8 cellular contexts compared by ENCODE assay signal in genomic region chr12:116559080-116559329, GRCh38. TPM values are rescaled to one million over a fixed set of nuclear protein-coding genes. Genes with fewer than 3 reads are reported as not detected.
DNase-seq lines count a peak whose midpoint lies in the region; ATAC-seq, FAIRE-seq and TF ChIP-seq lines count a peak whose summit lies in the region.

No MANE protein-coding gene starts in this region.

- no peaks in the 10 kb centered on the region for H3K9me3 ChIP-seq in skeletal muscle satellite cell (replicated peaks; ENCODE audit: low read length)

- TF ChIP-seq POLR2A in GM12891 (IDR thresholded peaks at IDR 0.05; ENCODE audit: low read depth, low read length), result no peak

- H3K27ac ChIP-seq in caudate nucleus (ENCODE audit: low read depth, low read length), result peak overlapping the region; percentile 19
- H3K27ac ChIP-seq in brain microvascular endothelial cell, result no peak overlapping the region

- H3K27me3 ChIP-seq in skeletal muscle satellite cell (ENCODE audit: control insufficient read depth, insufficient read depth, low read length), result no peaks in the 10 kb centered on the region
- no peaks in the 10 kb centered on the region for H3K27me3 ChIP-seq in brain microvascular endothelial cell (replicated peaks)

- H3K36me3 ChIP-seq in skeletal muscle satellite cell (ENCODE audit: insufficient read depth, low read length), result no peaks in the 10 kb centered on the region
- no peaks in the 10 kb centered on the region for H3K36me3 ChIP-seq in brain microvascular endothelial cell (replicated peaks)

- peak overlapping the region; percentile 59 for H3K4me2 ChIP-seq in skeletal muscle satellite cell (ENCODE audit: low read length)

- H3K4me3 ChIP-seq in skeletal muscle satellite cell (ENCODE audit: low read length) (no peak overlapping the region), brain microvascular endothelial cell (ENCODE audit: low read depth, low read length) (no peak overlapping the region)

- peak; percentile 45 for ATAC-seq in GM21367 (IDR thresholded peaks at IDR 0.05; ENCODE audit: unreplicated experiment)
- peak; percentile 38 for ATAC-seq in HG03565 (IDR thresholded peaks at IDR 0.05; ENCODE audit: unreplicated experiment)

- H3K4me1 ChIP-seq in skeletal muscle satellite cell (ENCODE audit: control insufficient read depth, insufficient read depth, low read length), result peaks cover 20% of the 10 kb centered on the region

- FAIRE-seq in GM12891 (lab: Jason Lieb, UNC), result no peak

- H3K9ac ChIP-seq in skeletal muscle satellite cell (ENCODE audit: low read depth, low read length), result peak overlapping the region; percentile 71

- in situ Hi-C loops in brain microvascular endothelial cell (cut with HindIII; ENCODE audit: low pct_ligation_motif_present, low sequenced_read_pairs), result no loop called here

- TF ChIP-seq CTCF in brain microvascular endothelial cell (IDR thresholded peaks at IDR 0.05; ENCODE audit: low read depth, low read length, missing control alignments), result no peak

- peak; percentile 41 for DNase-seq in GM12891 (ENCODE audit: insufficient read length, low spot score)
- DNase-seq in caudate nucleus (lab: John Stamatoyannopoulos, UW), result peak in 1 of 61 donors; percentile 27
- DNase-seq in SHP77 treated with DMSO at 0.1 percent for 48 hours (lab: John Stamatoyannopoulos, UW), result no peak
- no peak for DNase-seq in T1000 (lab: John Stamatoyannopoulos, UW)
- no peak for DNase-seq in brain microvascular endothelial cell

TF ChIP-seq in GM12891, 5 proteins besides CTCF, POLR2A, EP300 and RAD21:
- TF ChIP-seq POU2F2 (IDR thresholded peaks at IDR 0.05; ENCODE audit: low read depth, low read length) (no peak), SPI1 (IDR thresholded peaks at IDR 0.05; ENCODE audit: low read depth, low read length) (0 out of 2 replicates have a peak, but pooled peaks have one; percentile 49)

RNA-seq across cellular contexts. Expression of gene MAP1LC3B2, which starts 0.2 kb away (rescaled TPM):
- polyA plus RNA-seq in GM12891 (2012; ENCODE audit: low read depth, missing spikeins), result 1.3 TPM
- 0.22 TPM in 1 of 2 replicates, not detected in the other for total RNA-seq in skeletal muscle satellite cell (2012; rRNA removed)
